ENCODE assay signal across 8 cellular contexts in genomic region chr15:31338318-31338878, GRCh38. TPM values are rescaled to one million over a fixed set of nuclear protein-coding genes. Genes with fewer than 3 reads are reported as not detected.
DNase-seq lines count a peak whose midpoint lies in the region; ATAC-seq, FAIRE-seq and TF ChIP-seq lines count a peak whose summit lies in the region.

No MANE protein-coding gene starts in this region.

- H3K27ac ChIP-seq in small intestine (ENCODE audit: low read depth in 1 of 2, low read length in 1 of 2), result peak overlapping the region; percentile 9 to 80

- WGBS in small intestine, 3 donors, result 38 to 50% (median 45%) methylated on average over 9 of the region's 9 CpGs

- H3K36me3 ChIP-seq in small intestine (ENCODE audit: control insufficient read depth in 2 of 2, insufficient read depth in 2 of 2, low read length in 2 of 2), result no peaks in the 10 kb centered on the region

- H3K4me3 ChIP-seq in fibroblast of the aortic adventitia (ENCODE audit: low read depth, low read length) (peak overlapping the region; percentile 9), small intestine (ENCODE audit: low read depth in 1 of 2, low read length in 2 of 2) (no peak overlapping the region)

- H3K4me1 ChIP-seq in small intestine (ENCODE audit: control insufficient read depth in 2 of 2, insufficient read depth in 1 of 2, low read depth in 1 of 2, low read length in 1 of 2), result peaks cover 35 to 54% of the 10 kb centered on the region in 2 donors

- no peaks in the 10 kb centered on the region for H3K9me3 ChIP-seq in small intestine (ENCODE audit: control insufficient read depth, low read depth)

- no peak for TF ChIP-seq CTCF in fibroblast of the aortic adventitia (IDR thresholded peaks at IDR 0.05; ENCODE audit: insufficient read depth, low read length)

- FAIRE-seq in small intestine (lab: Jason Lieb, UNC), result no peak

- DNase-seq in RPMI8226 (peak; percentile 71), fibroblast of the aortic adventitia (ENCODE audit: low read depth) (peak; percentile 56), small intestine (no peak)
- no peak for DNase-seq in effector CD4-positive, alpha-beta T cell

- ATAC-seq in GM18517 (IDR thresholded peaks at IDR 0.05; ENCODE audit: unreplicated experiment) (peak; percentile 52), HG02588 (IDR thresholded peaks at IDR 0.05; ENCODE audit: unreplicated experiment) (peak; percentile 51), GM18873 (IDR thresholded peaks at IDR 0.05; ENCODE audit: low FRiP score, unreplicated experiment) (no peak), HG02571 (IDR thresholded peaks at IDR 0.05; ENCODE audit: unreplicated experiment) (no peak)

- H3K27me3 ChIP-seq in small intestine (ENCODE audit: control insufficient read depth in 2 of 2, insufficient read depth in 2 of 2, low read length in 2 of 2), result no peaks in the 10 kb centered on the region

RNA-seq across cellular contexts. Expression of gene KLF13, which starts 11.8 kb away (rescaled TPM):
- total RNA-seq in fibroblast of the aortic adventitia (ENCODE audit: low replicate concordance), result 17.4 and 40.4 TPM in 2 replicates
- polyA plus RNA-seq in small intestine, result 10 to 100 TPM; 50.6 to 61.3 (median 51.9) TPM

Comparison
In these comparisons a context has a peak if more than half of its experiments do, and no peak if none do; other contexts are left out.
1. ATAC-seq: peak in GM18517 (single experiment) and HG02588 (single experiment); none in GM18873 (single experiment) and HG02571 (single experiment).
2. DNase-seq: peak in RPMI8226 (single experiment) and fibroblast of the aortic adventitia (single experiment); none in small intestine (single experiment) and effector CD4-positive, alpha-beta T cell (single experiment).